ENCODE assay signal across 1 cellular context in genomic region chr2:132270981-132271546, GRCh38.
TF ChIP-seq lines count a peak whose summit lies in the region.

No MANE protein-coding gene starts in this region.

TF ChIP-seq in IMR-90, 13 proteins besides CTCF, POLR2A, EP300 and RAD21 (continued from another document):
- TF ChIP-seq ELK1 (IDR thresholded peaks at IDR 0.05; ENCODE audit: borderline replicate concordance, low read depth, low read length): no peak
- no peak for TF ChIP-seq FOS (IDR thresholded peaks at IDR 0.05; ENCODE audit: low read depth, low read length)
- TF ChIP-seq SMC3 (IDR thresholded peaks at IDR 0.05; ENCODE audit: low read depth, low read length): no peak
- TF ChIP-seq CEBPB (IDR thresholded peaks at IDR 0.05; ENCODE audit: low read depth, low read length): no peak
TF ChIP-seq in IMR-90: peak in this region for 0.
